ENCODE assay signal across 8 cellular contexts in the genomic region with DNA sequence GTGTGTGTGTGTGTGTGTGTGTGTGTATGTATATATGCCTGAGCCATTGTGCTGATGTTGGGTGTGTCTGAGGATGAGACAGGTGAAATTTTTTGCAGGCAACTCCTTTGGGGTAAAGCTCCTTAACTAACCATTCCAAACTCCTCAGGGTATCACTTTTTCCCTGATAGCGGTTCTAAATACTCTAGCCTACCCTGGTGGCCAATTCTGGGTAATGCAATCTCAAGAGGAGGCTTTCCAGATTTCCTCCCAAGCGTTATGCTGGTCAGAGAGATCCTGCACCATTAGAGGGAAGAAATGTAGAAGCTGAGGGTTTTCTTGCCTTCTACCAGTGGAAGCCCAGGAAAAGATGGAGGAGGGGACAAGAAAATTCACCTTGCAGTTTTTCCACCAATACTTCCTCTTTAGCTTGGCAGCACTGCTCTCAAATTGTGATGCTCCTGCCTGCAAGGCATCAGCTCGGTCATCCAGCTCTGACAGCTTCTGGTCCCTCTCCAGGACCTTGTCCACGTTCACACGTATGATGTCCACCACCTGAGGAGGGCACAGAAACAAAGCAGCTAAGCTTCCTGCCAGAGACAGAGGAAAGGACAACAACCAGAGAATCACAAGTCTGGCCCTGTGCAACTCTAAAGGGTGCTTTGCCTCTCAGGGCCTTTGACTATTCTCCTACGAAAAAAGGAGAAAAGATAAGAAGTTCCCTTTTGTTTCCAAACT. TPM values are rescaled to one million over a fixed set of nuclear protein-coding genes. Genes with fewer than 3 reads are reported as not detected.
A peak's percentile ranks its signal among the peaks of the same experiment; 100 is the strongest.
DNase-seq lines count a peak whose midpoint lies in the region; ATAC-seq and FAIRE-seq lines count a peak whose summit lies in the region.

No MANE protein-coding gene starts in this region.

- H3K14ac ChIP-seq in trophoblast cell (ENCODE audit: low read length), result no peak overlapping the region

- no peak for ATAC-seq in CD4-positive, CD25-positive, alpha-beta regulatory T cell (ENCODE audit: low read depth in 2 of 2)
- no peak for ATAC-seq in activated T-helper 17 cell treated with anti-CD3 and anti-CD28 coated beads, Interleukin-2, amount 50 U/mL, for 72 hours (replicated peaks)
- ATAC-seq in HG03571 (IDR thresholded peaks at IDR 0.05; ENCODE audit: unreplicated experiment) (no peak), GM21737 (IDR thresholded peaks at IDR 0.05; ENCODE audit: unreplicated experiment) (no peak)

- no peak overlapping the region for H3K9ac ChIP-seq in trophoblast cell (ENCODE audit: low read length)

- peaks cover 29% of the 10 kb centered on the region for H3K36me3 ChIP-seq in CD4-positive, CD25-positive, alpha-beta regulatory T cell (ENCODE audit: control insufficient read depth, insufficient read depth, low read length)
- H3K36me3 ChIP-seq in trophoblast cell (ENCODE audit: control insufficient read depth in 1 of 2, insufficient read depth in 2 of 2, low read length in 2 of 2), result peaks cover 29 to 42% of the 10 kb centered on the region in 2 experiments

- H3K4me2 ChIP-seq in trophoblast cell (ENCODE audit: low read length), result no peak overlapping the region

- no peaks in the 10 kb centered on the region for H3K9me3 ChIP-seq in CD4-positive, CD25-positive, alpha-beta regulatory T cell (ENCODE audit: control insufficient read depth in 2 of 2, low read length in 2 of 2)
- peaks cover 3% of the 10 kb centered on the region for H3K9me3 ChIP-seq in trophoblast cell (ENCODE audit: insufficient read depth, low read depth, low read length)

- peak; percentile 50 for FAIRE-seq in GM18507 (lab: Jason Lieb, UNC)

- no peaks in the 10 kb centered on the region for H3K27me3 Mint-ChIP-seq in CD4-positive, CD25-positive, alpha-beta regulatory T cell
- H3K27me3 Mint-ChIP-seq in activated T-helper 17 cell treated with anti-CD3 and anti-CD28 coated beads, Interleukin-2, amount 50 U/mL, for 72 hours, result no peaks in the 10 kb centered on the region

- peaks cover 39 to 89% (median 78%) of the 10 kb centered on the region in 4 donors for H3K4me1 Mint-ChIP-seq in CD4-positive, CD25-positive, alpha-beta regulatory T cell
- peaks cover 66% of the 10 kb centered on the region for H3K4me1 Mint-ChIP-seq in activated T-helper 17 cell treated with anti-CD3 and anti-CD28 coated beads, Interleukin-2, amount 50 U/mL, for 72 hours

- peak in 2 of 3 donors; percentile 63 to 71 for DNase-seq in CD4-positive, CD25-positive, alpha-beta regulatory T cell
- DNase-seq in GM18507 (ENCODE audit: extremely low spot score, insufficient read length, low read depth), result no peak
- peak; percentile 25 for DNase-seq in NCI-H2196 treated with DMSO at 0.1 percent for 48 hours (lab: John Stamatoyannopoulos, UW; ENCODE audit: unreplicated experiment)
- DNase-seq in globus pallidus (ENCODE audit: low spot score), result peak; percentile 68
- peak; percentile 65 to 90 for DNase-seq in trophoblast cell

- peak overlapping the region; percentile 91 to 98 (median 95) for H3K27ac Mint-ChIP-seq in CD4-positive, CD25-positive, alpha-beta regulatory T cell
- H3K27ac Mint-ChIP-seq in activated T-helper 17 cell treated with anti-CD3 and anti-CD28 coated beads, Interleukin-2, amount 50 U/mL, for 72 hours, result peak overlapping the region; percentile 60

- H4K12ac ChIP-seq in trophoblast cell (ENCODE audit: low read depth, low read length), result no peak overlapping the region

- peaks cover 7% of the 10 kb centered on the region for H3K79me2 ChIP-seq in trophoblast cell (ENCODE audit: control insufficient read depth, insufficient read depth, low read length, poor library complexity)

- peak overlapping the region; percentile 22 to 86 (median 73) for H3K4me3 Mint-ChIP-seq in CD4-positive, CD25-positive, alpha-beta regulatory T cell
- H3K4me3 Mint-ChIP-seq in activated T-helper 17 cell treated with anti-CD3 and anti-CD28 coated beads, Interleukin-2, amount 50 U/mL, for 72 hours, result peak overlapping the region; percentile 79

- H4K91ac ChIP-seq in trophoblast cell (ENCODE audit: low read depth, low read length), result no peak overlapping the region

- no CpG with 5 or more reads among the region's 6 CpGs for WGBS in trophoblast cell (ENCODE audit: extremely low coverage, insufficient coverage, insufficient read length)

- H3K36me3 Mint-ChIP-seq in CD4-positive, CD25-positive, alpha-beta regulatory T cell, result peaks cover 48% of the 10 kb centered on the region
- H3K36me3 Mint-ChIP-seq in activated T-helper 17 cell treated with anti-CD3 and anti-CD28 coated beads, Interleukin-2, amount 50 U/mL, for 72 hours (ENCODE audit: low read depth), result peaks cover 98% of the 10 kb centered on the region

- no peak overlapping the region for H2BK120ac ChIP-seq in trophoblast cell (ENCODE audit: insufficient read depth, low read length, poor library complexity)

- H2AK5ac ChIP-seq in trophoblast cell (ENCODE audit: low read length), result no peak overlapping the region

- H3K4ac ChIP-seq in trophoblast cell (ENCODE audit: low read depth, low read length), result no peak overlapping the region

- no peak overlapping the region for H3K18ac ChIP-seq in trophoblast cell (ENCODE audit: low read length)

- no peaks in the 10 kb centered on the region for H3K9me3 Mint-ChIP-seq in CD4-positive, CD25-positive, alpha-beta regulatory T cell
- no peaks in the 10 kb centered on the region for H3K9me3 Mint-ChIP-seq in activated T-helper 17 cell treated with anti-CD3 and anti-CD28 coated beads, Interleukin-2, amount 50 U/mL, for 72 hours

- H3K4me3 ChIP-seq in CD4-positive, CD25-positive, alpha-beta regulatory T cell (ENCODE audit: low read depth, low read length), result no peak overlapping the region
- no peak overlapping the region for H3K4me3 ChIP-seq in trophoblast cell (ENCODE audit: low read depth, low read length)

- peak overlapping the region; percentile 96 for H3K27ac ChIP-seq in CD4-positive, CD25-positive, alpha-beta regulatory T cell (ENCODE audit: insufficient read depth, low read length, poor library complexity, severe bottlenecking)
- H3K27ac ChIP-seq in trophoblast cell (ENCODE audit: low read depth, low read length), result no peak overlapping the region

- H3K27me3 ChIP-seq in CD4-positive, CD25-positive, alpha-beta regulatory T cell (ENCODE audit: control insufficient read depth, insufficient read depth, low read length), result no peaks in the 10 kb centered on the region
- H3K27me3 ChIP-seq in trophoblast cell (ENCODE audit: insufficient read depth, low read length), result no peaks in the 10 kb centered on the region

- H3K79me1 ChIP-seq in trophoblast cell (ENCODE audit: low read length), result peaks cover 4% of the 10 kb centered on the region

- H3K23ac ChIP-seq in trophoblast cell (ENCODE audit: low read length), result no peak overlapping the region

- H4K8ac ChIP-seq in trophoblast cell (ENCODE audit: low read depth, low read length), result no peak overlapping the region

- H2BK5ac ChIP-seq in trophoblast cell (ENCODE audit: low read depth, low read length, poor library complexity), result no peak overlapping the region

- H2AFZ ChIP-seq in trophoblast cell (ENCODE audit: insufficient read depth, low read length, poor library complexity), result no peak overlapping the region

- H2BK12ac ChIP-seq in trophoblast cell (ENCODE audit: low read length), result no peak overlapping the region

- peaks cover 84% of the 10 kb centered on the region for H3K4me1 ChIP-seq in CD4-positive, CD25-positive, alpha-beta regulatory T cell (ENCODE audit: control insufficient read depth, insufficient read depth, low read length, poor library complexity, severe bottlenecking)
- H3K4me1 ChIP-seq in trophoblast cell (ENCODE audit: control insufficient read depth in 1 of 2, insufficient read depth in 2 of 2, low read length in 2 of 2), result peaks cover 4 to 5% of the 10 kb centered on the region in 2 experiments

RNA-seq across cellular contexts. Expression of a gene that starts 4.9 kb away (rescaled TPM):
- total RNA-seq in CD4-positive, CD25-positive, alpha-beta regulatory T cell, result 67.3 TPM
- polyA plus RNA-seq in CD4-positive, CD25-positive, alpha-beta regulatory T cell, result 10 to 100 TPM in 3 of 4 donors, 1 to 10 TPM in 1; 9.8 to 16.1 (median 13.5) TPM
- total RNA-seq in activated T-helper 17 cell treated with anti-CD3 and anti-CD28 coated beads, Interleukin-2, amount 50 U/mL, for 72 hours, result 10 to 100 TPM; 19.9 to 81.8 TPM
- 8.1 and 8.3 TPM in 2 replicates for polyA plus RNA-seq in trophoblast cell (2013)

RNA-seq across cellular contexts. Expression of a gene that starts 13.8 kb away (rescaled TPM):
- total RNA-seq in CD4-positive, CD25-positive, alpha-beta regulatory T cell, result 28.0 TPM
- polyA plus RNA-seq in CD4-positive, CD25-positive, alpha-beta regulatory T cell, result 10 to 100 TPM; 34.8 to 72.7 (median 46.9) TPM
- 10 to 100 TPM; 24.1 to 28.2 TPM for total RNA-seq in activated T-helper 17 cell treated with anti-CD3 and anti-CD28 coated beads, Interleukin-2, amount 50 U/mL, for 72 hours
- polyA plus RNA-seq in trophoblast cell (2013), result 0.04 and 0.17 TPM in 2 replicates

RNA-seq across cellular contexts. Expression of a gene that starts 20.9 kb away (rescaled TPM):
- total RNA-seq in CD4-positive, CD25-positive, alpha-beta regulatory T cell, result 156 TPM
- 100 to 1,000 TPM; 547 to 707 (median 641) TPM for polyA plus RNA-seq in CD4-positive, CD25-positive, alpha-beta regulatory T cell
- 10 to 100 TPM; 21.1 to 42.1 TPM for total RNA-seq in activated T-helper 17 cell treated with anti-CD3 and anti-CD28 coated beads, Interleukin-2, amount 50 U/mL, for 72 hours
- polyA plus RNA-seq in trophoblast cell (2013), result not detected in 2 replicates

RNA-seq across cellular contexts. Expression of a gene that starts 27.4 kb away (rescaled TPM):
- 40.5 TPM for total RNA-seq in CD4-positive, CD25-positive, alpha-beta regulatory T cell
- 100 to 1,000 TPM; 243 to 372 (median 253) TPM for polyA plus RNA-seq in CD4-positive, CD25-positive, alpha-beta regulatory T cell
- total RNA-seq in activated T-helper 17 cell treated with anti-CD3 and anti-CD28 coated beads, Interleukin-2, amount 50 U/mL, for 72 hours, result 100 to 1,000 TPM; 262 to 317 TPM
- 534 and 575 TPM in 2 replicates for polyA plus RNA-seq in trophoblast cell (2013)

RNA-seq across cellular contexts. Expression of a gene that starts 28.3 kb away (rescaled TPM):
- total RNA-seq in CD4-positive, CD25-positive, alpha-beta regulatory T cell, result 32.8 TPM
- 10 to 100 TPM; 21.5 to 29.1 (median 26.3) TPM for polyA plus RNA-seq in CD4-positive, CD25-positive, alpha-beta regulatory T cell
- 100 to 1,000 TPM; 167 to 176 TPM for total RNA-seq in activated T-helper 17 cell treated with anti-CD3 and anti-CD28 coated beads, Interleukin-2, amount 50 U/mL, for 72 hours
- 39.3 and 41.7 TPM in 2 replicates for polyA plus RNA-seq in trophoblast cell (2013)
